In genomic region chrX:110003167-110004156, GRCh38 we compare ENCODE assay signal across 8 cellular contexts. TPM values are rescaled to one million over a fixed set of nuclear protein-coding genes. Genes with fewer than 3 reads are reported as not detected.
DNase-seq lines count a peak whose midpoint lies in the region; ATAC-seq and TF ChIP-seq lines count a peak whose summit lies in the region.

No MANE protein-coding gene starts in this region.

- peaks cover 20 to 22% of the 10 kb centered on the region in 2 donors for H3K4me1 ChIP-seq in gastrocnemius medialis

- no peaks in the 10 kb centered on the region for H3K27me3 Mint-ChIP-seq in activated naive CD4-positive, alpha-beta T cell treated with anti-CD3 and anti-CD28 coated beads, Interleukin-2, amount 10 ng/mL, durations not matched to agents 7 days and 5 days

- peak overlapping the region; percentile 73 for H3K27ac ChIP-seq in KOPT-K1 (ENCODE audit: low read depth, low read length, poor library complexity, severe bottlenecking)
- H3K27ac ChIP-seq in gastrocnemius medialis = peak overlapping the region; percentile 88 to 92 (median 91)

- in situ Hi-C loops in gastrocnemius medialis (cut with MboI; ENCODE audit: low sequenced_read_pairs in 4 of 4) = no loop called here

- H3K27ac Mint-ChIP-seq in activated naive CD4-positive, alpha-beta T cell treated with anti-CD3 and anti-CD28 coated beads, Interleukin-2, amount 10 ng/mL, durations not matched to agents 7 days and 5 days = peak overlapping the region; percentile 78

- peak; percentile 21 for DNase-seq in SIG-M5 treated with dmso at 0.1 percent for 504 hours (lab: John Stamatoyannopoulos, UW; ENCODE audit: unreplicated experiment)
- no peak for DNase-seq in SIG-M5 (lab: John Stamatoyannopoulos, UW)
- peak; percentile 26 for DNase-seq in activated naive CD4-positive, alpha-beta T cell treated with anti-CD3 and anti-CD28 coated beads, Interleukin-2, amount 10 ng/mL, durations not matched to agents 7 days and 5 days
- peak; percentile 35 for DNase-seq in left ventricle myocardium superior
- peak in 1 of 2 donors; percentile 32 for DNase-seq in gastrocnemius medialis

- no peak for TF ChIP-seq CTCF in gastrocnemius medialis (IDR thresholded peaks at IDR 0.05 in 4 of 5, conservative IDR thresholded peaks at IDR 0.05 in 1 of 5)

- peak overlapping the region; percentile 83 for H3K4me3 Mint-ChIP-seq in activated naive CD4-positive, alpha-beta T cell treated with anti-CD3 and anti-CD28 coated beads, Interleukin-2, amount 10 ng/mL, durations not matched to agents 7 days and 5 days

- H3K36me3 Mint-ChIP-seq in activated naive CD4-positive, alpha-beta T cell treated with anti-CD3 and anti-CD28 coated beads, Interleukin-2, amount 10 ng/mL, durations not matched to agents 7 days and 5 days = peaks cover 10% of the 10 kb centered on the region

- peak overlapping the region; percentile 63 to 72 (median 71) for H3K4me3 ChIP-seq in gastrocnemius medialis

- H3K9me3 ChIP-seq in KOPT-K1 (ENCODE audit: insufficient read depth, low read length, poor library complexity, severe bottlenecking) = no peaks in the 10 kb centered on the region
- no peaks in the 10 kb centered on the region for H3K9me3 ChIP-seq in gastrocnemius medialis

- CTCF ChIA-PET in activated naive CD4-positive, alpha-beta T cell treated with anti-CD3 and anti-CD28 coated beads, Interleukin-2, amount 10 ng/mL, durations not matched to agents 7 days and 5 days (lab: Charles Lee) = no interaction called here

- intact Hi-C loops in left ventricle myocardium superior (cut with micrococcal nuclease) = no loop called here
- intact Hi-C loops in gastrocnemius medialis (cut with DNase I; ENCODE audit: low total_unique reads) = loop anchor here (2.0 to 5.0 kb wide), 5 partner anchors 77 to 394 kb away; partner anchors contain the start of gene ACSL4

- H3K36me3 ChIP-seq in KOPT-K1 (ENCODE audit: insufficient read depth, low read length) = peaks cover 42% of the 10 kb centered on the region
- H3K36me3 ChIP-seq in gastrocnemius medialis = no peaks in the 10 kb centered on the region

- TF ChIP-seq POLR2A in gastrocnemius medialis (IDR thresholded peaks at IDR 0.05) = no peak

- peaks cover 28% of the 10 kb centered on the region for H3K4me1 Mint-ChIP-seq in activated naive CD4-positive, alpha-beta T cell treated with anti-CD3 and anti-CD28 coated beads, Interleukin-2, amount 10 ng/mL, durations not matched to agents 7 days and 5 days

- no peaks in the 10 kb centered on the region for H3K27me3 ChIP-seq in gastrocnemius medialis

- no peaks in the 10 kb centered on the region for H3K9me3 Mint-ChIP-seq in activated naive CD4-positive, alpha-beta T cell treated with anti-CD3 and anti-CD28 coated beads, Interleukin-2, amount 10 ng/mL, durations not matched to agents 7 days and 5 days

- ATAC-seq in left ventricle myocardium superior (peak; percentile 2), gastrocnemius medialis (peak; percentile 26 to 31), HG03108 (IDR thresholded peaks at IDR 0.05; ENCODE audit: unreplicated experiment) (no peak), GM21526 (IDR thresholded peaks at IDR 0.05; ENCODE audit: low FRiP score, unreplicated experiment) (no peak)

RNA-seq across cellular contexts. Expression of gene TMEM164, which starts 0.5 kb away (rescaled TPM):
- total RNA-seq in left ventricle myocardium superior (60.4 TPM), gastrocnemius medialis (10 to 100 TPM; 40.1 to 61.2 (median 47.3) TPM)

Comparison
In these comparisons a context has a peak if more than half of its experiments do, and no peak if none do; other contexts are left out.
1. ATAC-seq: peak in left ventricle myocardium superior (single experiment) and gastrocnemius medialis (2 of 2); none in HG03108 (single experiment) and GM21526 (single experiment).